ENCODE assay signal across 19 cellular contexts in the genomic region with DNA sequence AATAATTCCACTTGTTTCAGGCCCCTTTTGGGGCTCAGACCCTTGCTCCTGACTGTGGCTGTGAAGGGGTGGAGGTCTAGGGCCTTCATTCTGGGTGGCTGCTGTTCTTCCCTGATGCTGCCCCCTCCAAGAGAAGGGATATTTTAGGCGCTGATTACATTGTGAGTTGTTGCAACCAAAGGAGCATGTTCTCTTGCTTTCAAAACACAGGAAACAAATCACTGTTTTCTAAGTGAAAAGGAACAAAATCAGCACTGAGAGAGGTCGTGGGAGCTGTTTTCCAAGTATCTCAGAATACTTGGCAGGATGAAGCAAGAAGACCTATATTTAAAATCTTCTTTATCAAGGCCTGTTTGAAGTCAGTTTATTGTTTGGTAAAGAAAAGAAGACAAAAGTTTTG. TPM values are rescaled to one million over a fixed set of nuclear protein-coding genes. Genes with fewer than 3 reads are reported as not detected.
DNase-seq lines count a peak whose midpoint lies in the region; ATAC-seq and TF ChIP-seq lines count a peak whose summit lies in the region.
"Had no signal": no experiment of that assay in that cellular context is flagged by ENCODE, and none has a peak within 500 bp of the region (broad histone marks: within the 10 kb centered on the region; RNA-seq: fewer than 3 reads in every experiment).

No MANE protein-coding gene starts in this region.

- H3K4me3 ChIP-seq in choroid plexus epithelial cell (ENCODE audit: low read depth, low read length) (no peak overlapping the region), left lung (no peak overlapping the region), skeletal muscle tissue (ENCODE audit: low read length in 3 of 3) (no peak overlapping the region)

- H3K36me3 ChIP-seq in left lung (no peaks in the 10 kb centered on the region), skeletal muscle tissue (ENCODE audit: control insufficient read depth in 3 of 3, insufficient read depth in 3 of 3, low read length in 3 of 3) (no peaks in the 10 kb centered on the region)

- no peak overlapping the region for H3K9ac ChIP-seq in skeletal muscle tissue (ENCODE audit: low read depth in 1 of 3, low read length in 3 of 3)

- no peaks in the 10 kb centered on the region for H3K36me3 Mint-ChIP-seq in T-helper 17 cell (ENCODE audit: low read depth)
- H3K36me3 Mint-ChIP-seq: CD8-positive, alpha-beta memory T cell; natural killer cell had no signal

- intact Hi-C loops in left lung (cut with DNase I): no loop called here

- DNase-seq in T-helper 17 cell: no peak
- DNase-seq in choroid plexus epithelial cell (ENCODE audit: low read depth): peak; percentile 77
- DNase-seq in left lung: no peak
- DNase-seq in SKM-1 treated with dmso at 0.1 percent for 144 hours (lab: John Stamatoyannopoulos, UW; ENCODE audit: unreplicated experiment): no peak
- no peak for DNase-seq in NCI-H1436 treated with DMSO at 0.1 percent for 48 hours (lab: John Stamatoyannopoulos, UW)
- DNase-seq: activated CD4-positive, alpha-beta T cell treated with anti-CD3 and anti-CD28 coated beads for 36 hours; amniotic stem cell; CD8-positive, alpha-beta memory T cell; DND-41; H9; IMR-90; mammary epithelial cell; natural killer cell; NCI-H1694 treated with DMSO at 0.1 percent for 48 hours; NCI-H2227 treated with DMSO at 0.1 percent for 48 hours; stimulated activated naive CD4-positive, alpha-beta T cell treated with Interleukin-2 at 50 U/mL for 16 hours had no signal

- H3K27me3 ChIP-seq in left lung (no peaks in the 10 kb centered on the region), skeletal muscle tissue (ENCODE audit: control insufficient read depth in 3 of 3, insufficient read depth in 3 of 3, low read length in 3 of 3) (no peaks in the 10 kb centered on the region)

- peak overlapping the region; percentile 45 to 51 for H3K27ac ChIP-seq in left lung
- peak overlapping the region; percentile 52 for H3K27ac ChIP-seq in skeletal muscle tissue (ENCODE audit: low read depth, low read length)

- no peaks in the 10 kb centered on the region for H3K9me3 ChIP-seq in T-helper 17 cell (ENCODE audit: control insufficient read depth, low read length, poor library complexity, severe bottlenecking)
- no peaks in the 10 kb centered on the region for H3K9me3 ChIP-seq in left lung
- no peaks in the 10 kb centered on the region for H3K9me3 ChIP-seq in skeletal muscle tissue (ENCODE audit: control insufficient read depth in 3 of 3, low read length in 3 of 3)

- no peak overlapping the region for H3K4me3 Mint-ChIP-seq in T-helper 17 cell
- H3K4me3 Mint-ChIP-seq: activated CD4-positive, alpha-beta T cell treated with anti-CD3 and anti-CD28 coated beads for 36 hours; H9; natural killer cell had no signal

- no peaks in the 10 kb centered on the region for H3K27me3 Mint-ChIP-seq in T-helper 17 cell
- H3K27me3 Mint-ChIP-seq: activated CD4-positive, alpha-beta T cell treated with anti-CD3 and anti-CD28 coated beads for 36 hours had no signal

- peaks cover 2% of the 10 kb centered on the region for H3K4me1 Mint-ChIP-seq in T-helper 17 cell
- H3K4me1 Mint-ChIP-seq: activated CD4-positive, alpha-beta T cell treated with anti-CD3 and anti-CD28 coated beads for 36 hours; CD8-positive, alpha-beta memory T cell had no signal

- H3K27ac Mint-ChIP-seq in T-helper 17 cell: peak overlapping the region; percentile 37
- H3K27ac Mint-ChIP-seq: activated CD4-positive, alpha-beta T cell treated with anti-CD3 and anti-CD28 coated beads for 36 hours; natural killer cell had no signal

- ATAC-seq in T-helper 17 cell (no peak), left lung (no peak), HG03139 (IDR thresholded peaks at IDR 0.05; ENCODE audit: unreplicated experiment) (no peak), HG02981 (IDR thresholded peaks at IDR 0.05; ENCODE audit: unreplicated experiment) (no peak)
- ATAC-seq: activated CD4-positive, alpha-beta T cell treated with anti-CD3 and anti-CD28 coated beads for 36 hours; natural killer cell had no signal

- TF ChIP-seq CTCF in choroid plexus epithelial cell (conservative IDR thresholded peaks at IDR 0.05; ENCODE audit: low read depth, low read length) (no peak), left lung (IDR thresholded peaks at IDR 0.05) (no peak)

- H3K4me1 ChIP-seq in left lung: peaks cover 7 to 67% of the 10 kb centered on the region in 2 donors
- H3K4me1 ChIP-seq in skeletal muscle tissue (ENCODE audit: control insufficient read depth in 3 of 3, insufficient read depth in 3 of 3, low read length in 3 of 3): peaks cover 6 to 22% (median 13%) of the 10 kb centered on the region in 3 donors

RNA-seq across cellular contexts. Expression of gene SEC14L1, which starts 25.3 kb away (rescaled TPM):
- total RNA-seq in T-helper 17 cell: 100 to 1,000 TPM in 1 of 2 donors, 10 to 100 TPM in 1; 96.6 to 140 TPM
- total RNA-seq in left lung: 100 to 1,000 TPM in 1 of 2 donors, 10 to 100 TPM in 1; 84.7 to 151 TPM
- total RNA-seq in skeletal muscle tissue: 83.5 TPM
